20 cellular contexts compared by ENCODE assay signal in genomic region chr7:137668404-137668803, GRCh38.
"Had no signal": no experiment of that assay in that cellular context is flagged by ENCODE, and none has a peak within 500 bp of the region (broad histone marks: within the 10 kb centered on the region; RNA-seq: fewer than 3 reads in every experiment).

No MANE protein-coding gene starts in this region.

- H3K4me3 ChIP-seq: body of pancreas, right lobe of liver, stomach, testis, upper lobe of left lung had no signal

- H3K27ac Mint-ChIP-seq: activated B cell treated with CpG ODN at 0.5 μM for 24 hours; activated CD8-positive, alpha-beta T cell treated with anti-CD3 and anti-CD28 coated beads for 36 hours; effector memory CD8-positive, alpha-beta T cell; naive thymus-derived CD8-positive, alpha-beta T cell had no signal

- H3K27ac ChIP-seq: body of pancreas, neutrophil, right lobe of liver, stomach, testis, upper lobe of left lung had no signal

- FAIRE-seq: frontal cortex, TTC549 had no signal

- H3K27me3 ChIP-seq: body of pancreas, right lobe of liver, testis, upper lobe of left lung had no signal

- H3K9me3 Mint-ChIP-seq: activated B cell treated with CpG ODN at 0.5 μM for 24 hours; activated CD8-positive, alpha-beta T cell treated with anti-CD3 and anti-CD28 coated beads for 36 hours; activated T-cell treated with anti-CD3 and anti-CD28 coated beads, Interleukin-2, amount 50 U/mL, for 4 hours; effector memory CD8-positive, alpha-beta T cell; naive thymus-derived CD8-positive, alpha-beta T cell had no signal

- H3K4me1 Mint-ChIP-seq: activated B cell treated with CpG ODN at 0.5 μM for 24 hours; naive thymus-derived CD8-positive, alpha-beta T cell had no signal

- H3K4me3 Mint-ChIP-seq: activated B cell treated with CpG ODN at 0.5 μM for 24 hours; activated CD8-positive, alpha-beta T cell treated with anti-CD3 and anti-CD28 coated beads for 36 hours; activated T-cell treated with anti-CD3 and anti-CD28 coated beads, Interleukin-2, amount 50 U/mL, for 4 hours; effector memory CD8-positive, alpha-beta T cell; naive thymus-derived CD8-positive, alpha-beta T cell had no signal

- ATAC-seq: activated CD8-positive, alpha-beta T cell treated with anti-CD3 and anti-CD28 coated beads for 36 hours; activated T-cell treated with anti-CD3 and anti-CD28 coated beads, Interleukin-2, amount 50 U/mL, for 4 hours; body of pancreas; effector memory CD8-positive, alpha-beta T cell; left colon; naive thymus-derived CD8-positive, alpha-beta T cell had no signal

- H3K36me3 Mint-ChIP-seq: naive thymus-derived CD8-positive, alpha-beta T cell had no signal

- H3K4me1 ChIP-seq: body of pancreas, right lobe of liver, stomach, testis, upper lobe of left lung had no signal

- H3K36me3 ChIP-seq: neutrophil, right lobe of liver, stomach, upper lobe of left lung had no signal

- DNase-seq: activated B cell treated with CpG ODN at 0.5 μM for 24 hours; activated CD4-positive, alpha-beta T cell treated with anti-CD3 and anti-CD28 coated beads for 48 hours; activated CD8-positive, alpha-beta T cell treated with anti-CD3 and anti-CD28 coated beads for 36 hours; activated effector memory CD4-positive, alpha-beta T cell treated with Interleukin-2 at 50 U/mL for 16 hours; activated naive CD4-positive, alpha-beta T cell treated with anti-CD3 and anti-CD28 coated beads, Interleukin-2, amount 50 U/mL, for 16 hours; activated T-cell treated with anti-CD3 and anti-CD28 coated beads, Interleukin-2, amount 50 U/mL, for 4 hours; body of pancreas; dermis blood vessel endothelial cell; effector memory CD8-positive, alpha-beta T cell; head of caudate nucleus; left colon; naive thymus-derived CD8-positive, alpha-beta T cell; right lobe of liver; stimulated activated CD4-positive, alpha-beta T cell treated with anti-CD3 and anti-CD28 coated beads, Interleukin-1b, Interleukin-23, amount 100 ng/mL, for 48 hours; stomach; testis; upper lobe of left lung had no signal

- H3K27me3 Mint-ChIP-seq: activated B cell treated with CpG ODN at 0.5 μM for 24 hours had no signal

- H3K9me3 ChIP-seq: body of pancreas, neutrophil, right lobe of liver, stomach, testis, upper lobe of left lung had no signal
